8 cellular contexts compared by ENCODE assay signal in the genomic region with DNA sequence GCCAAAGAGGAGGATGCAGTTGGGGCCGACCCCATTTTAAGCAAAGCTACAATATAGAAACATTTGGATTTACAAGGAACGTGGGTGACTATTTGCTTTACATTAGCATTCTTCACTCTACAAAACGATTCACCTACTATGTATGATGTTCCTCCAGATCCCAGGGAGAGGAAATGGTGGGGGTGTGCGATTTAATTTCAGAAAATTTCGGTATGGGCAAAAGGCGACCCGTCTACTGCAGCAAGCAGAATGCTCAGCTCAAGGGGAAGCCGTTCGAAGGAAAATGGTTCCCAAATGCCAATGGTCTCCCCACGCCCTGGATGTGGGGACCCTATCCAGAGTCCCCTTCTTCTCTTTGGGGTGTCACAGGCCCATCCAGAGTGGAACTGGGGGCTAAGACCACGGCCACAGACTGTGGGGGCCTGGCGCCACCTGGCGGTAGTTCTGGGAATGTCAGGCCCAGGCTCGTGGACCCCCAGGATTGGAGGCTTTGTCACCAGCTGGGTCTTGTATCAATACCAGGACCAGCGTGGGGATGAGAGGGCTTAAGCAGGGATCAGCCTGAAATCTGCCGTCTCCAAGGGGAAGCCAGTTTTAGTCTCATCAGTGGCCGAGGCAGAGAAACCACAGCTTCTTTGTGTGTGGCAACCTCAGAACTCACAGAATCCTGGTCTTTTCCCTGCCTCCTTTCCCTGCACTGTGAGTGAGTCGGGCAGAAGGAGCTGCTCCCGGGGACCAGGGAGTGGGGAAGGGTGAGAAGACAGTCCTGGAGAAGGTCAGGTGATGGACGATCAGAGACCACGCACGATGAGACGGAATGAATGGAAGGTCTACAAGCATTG. TPM values are rescaled to one million over a fixed set of nuclear protein-coding genes. Genes with fewer than 3 reads are reported as not detected.
DNase-seq lines count a peak whose midpoint lies in the region; ATAC-seq and TF ChIP-seq lines count a peak whose summit lies in the region.

No MANE protein-coding gene starts in this region.

- peak overlapping the region; percentile 65 for H3K4me3 Mint-ChIP-seq in HFFc6
- H3K4me3 Mint-ChIP-seq in stimulated activated effector memory CD8-positive, alpha-beta T cell treated with anti-CD3 and anti-CD28 coated beads, Interleukin-12 subunit alpha, Interleukin-12 subunit beta, amount 100 ng/mL, for 72 hours = peak overlapping the region; percentile 39

- H2AK5ac ChIP-seq in mesendoderm (ENCODE audit: low read length) = no peak overlapping the region

- H4K8ac ChIP-seq in mesendoderm (ENCODE audit: low read depth, low read length) = no peak overlapping the region

- peak overlapping the region; percentile 56 for H3K9ac ChIP-seq in mesendoderm (ENCODE audit: low read length)

- DNase-seq in AG20443 (ENCODE audit: low spot score) (peak; percentile 84), HFFc6 (peak; percentile 8), cerebellum (ENCODE audit: low spot score) (peak; percentile 56), mesendoderm (peak; percentile 52), NCI-H446 treated with DMSO at 0.1 percent for 48 hours (lab: John Stamatoyannopoulos, UW) (no peak)
- DNase-seq in activated CD4-positive, alpha-beta T cell treated with anti-CD3 and anti-CD28 coated beads for 4 hours = peak; percentile 41 to 54
- DNase-seq in stimulated activated effector memory CD8-positive, alpha-beta T cell treated with anti-CD3 and anti-CD28 coated beads, Interleukin-12 subunit alpha, Interleukin-12 subunit beta, amount 100 ng/mL, for 72 hours (ENCODE audit: low spot score in 2 of 2) = peak; percentile 70 to 86

- no peak overlapping the region for H2BK15ac ChIP-seq in mesendoderm (replicated peaks; ENCODE audit: low read depth)

- H3K79me2 ChIP-seq in mesendoderm (ENCODE audit: control insufficient read depth, insufficient read depth, low read length) = no peaks in the 10 kb centered on the region

- H3K56ac ChIP-seq in mesendoderm (ENCODE audit: low read length) = peak overlapping the region; percentile 82

- H3K79me1 ChIP-seq in mesendoderm (ENCODE audit: low read length) = no peaks in the 10 kb centered on the region

- H3K4me1 ChIP-seq in mesendoderm (ENCODE audit: control insufficient read depth, low read depth, low read length) = peaks cover 2% of the 10 kb centered on the region

- no peak overlapping the region for H2BK5ac ChIP-seq in mesendoderm (ENCODE audit: low read length)

- H3K27ac Mint-ChIP-seq in HFFc6 = no peak overlapping the region
- no peak overlapping the region for H3K27ac Mint-ChIP-seq in stimulated activated effector memory CD8-positive, alpha-beta T cell treated with anti-CD3 and anti-CD28 coated beads, Interleukin-12 subunit alpha, Interleukin-12 subunit beta, amount 100 ng/mL, for 72 hours

- H3K36me3 Mint-ChIP-seq in HFFc6 (ENCODE audit: low read depth) = no peaks in the 10 kb centered on the region
- no peaks in the 10 kb centered on the region for H3K36me3 Mint-ChIP-seq in stimulated activated effector memory CD8-positive, alpha-beta T cell treated with anti-CD3 and anti-CD28 coated beads, Interleukin-12 subunit alpha, Interleukin-12 subunit beta, amount 100 ng/mL, for 72 hours

- H3K18ac ChIP-seq in mesendoderm (ENCODE audit: low read length) = no peak overlapping the region

- ATAC-seq in stimulated activated effector memory CD8-positive, alpha-beta T cell treated with anti-CD3 and anti-CD28 coated beads, Interleukin-12 subunit alpha, Interleukin-12 subunit beta, amount 100 ng/mL, for 72 hours = peak; percentile 49
- ATAC-seq in GM21619 (IDR thresholded peaks at IDR 0.05; ENCODE audit: unreplicated experiment) = no peak

- no peaks in the 10 kb centered on the region for H3K9me3 Mint-ChIP-seq in HFFc6
- H3K9me3 Mint-ChIP-seq in stimulated activated effector memory CD8-positive, alpha-beta T cell treated with anti-CD3 and anti-CD28 coated beads, Interleukin-12 subunit alpha, Interleukin-12 subunit beta, amount 100 ng/mL, for 72 hours = no peaks in the 10 kb centered on the region

- no peaks in the 10 kb centered on the region for H3K36me3 ChIP-seq in mesendoderm (ENCODE audit: control insufficient read depth, insufficient read depth, low read length)

- H3K4me1 Mint-ChIP-seq in HFFc6 (ENCODE audit: low read depth) = peaks cover 9% of the 10 kb centered on the region
- H3K4me1 Mint-ChIP-seq in stimulated activated effector memory CD8-positive, alpha-beta T cell treated with anti-CD3 and anti-CD28 coated beads, Interleukin-12 subunit alpha, Interleukin-12 subunit beta, amount 100 ng/mL, for 72 hours = no peaks in the 10 kb centered on the region

- no peak overlapping the region for H2BK120ac ChIP-seq in mesendoderm (ENCODE audit: low read depth, low read length)

- no peak overlapping the region for H4K5ac ChIP-seq in mesendoderm (ENCODE audit: low read length)

- H3K4me3 ChIP-seq in mesendoderm (ENCODE audit: low read length) = no peak overlapping the region

- TF ChIP-seq CTCF in HFFc6 (IDR thresholded peaks at IDR 0.05) = peak; percentile 100

- no CpG with 5 or more reads among the region's 23 CpGs for WGBS in mesendoderm (ENCODE audit: extremely low coverage, insufficient coverage, low lambda C conversion rate)

- no peaks in the 10 kb centered on the region for H3K27me3 ChIP-seq in mesendoderm (ENCODE audit: insufficient read depth, low read length, poor library complexity)

- H3K4me2 ChIP-seq in mesendoderm (ENCODE audit: low read length) = peak overlapping the region; percentile 40

- H3K27me3 Mint-ChIP-seq in HFFc6 (ENCODE audit: insufficient read depth) = peaks cover 29% of the 10 kb centered on the region

- no peak overlapping the region for H3K27ac ChIP-seq in mesendoderm (ENCODE audit: low read depth, low read length)

- no peak overlapping the region for H3K4ac ChIP-seq in mesendoderm (ENCODE audit: low read depth, low read length)

- no peak overlapping the region for H3K23ac ChIP-seq in mesendoderm (ENCODE audit: low read length)

RNA-seq across cellular contexts. Expression of gene LRRC10B, which starts 8.3 kb away (rescaled TPM):
- not detected for total RNA-seq in HFFc6 (2021; fragmentation: NEBNext Ultra II Directional; extraction: Animal tissue kit (Norgen Biotek cat#: 25700))
- 5.0 TPM for total RNA-seq in cerebellum
- 0.20 TPM for polyA plus RNA-seq in mesendoderm (2013, experiment 1 of 2)
- polyA plus RNA-seq in mesendoderm (2013, experiment 2 of 2) = 0.29 TPM
